13 cellular contexts compared by ENCODE assay signal in genomic region chr11:33721984-33722383, GRCh38. TPM values are rescaled to one million over a fixed set of nuclear protein-coding genes. Genes with fewer than 3 reads are reported as not detected.
DNase-seq lines count a peak whose midpoint lies in the region; ATAC-seq and TF ChIP-seq lines count a peak whose summit lies in the region.
"Had no signal": no experiment of that assay in that cellular context is flagged by ENCODE, and none has a peak within 500 bp of the region (broad histone marks: within the 10 kb centered on the region; RNA-seq: fewer than 3 reads in every experiment).

No MANE protein-coding gene starts in this region.

- H3K27ac Mint-ChIP-seq in progenitor cell of endocrine pancreas: peak overlapping the region; percentile 63
- H3K27ac Mint-ChIP-seq: WTC11 had no signal

- CTCF ChIA-PET in AG04450 (lab: Charles Lee): interaction anchor here (0.7 kb wide), 1 partner anchor 20 kb away, joined by 3 read pairs; no protein-coding TSS in a partner anchor

- ATAC-seq in esophagus mucosa (no peak), HG02938 (IDR thresholded peaks at IDR 0.05; ENCODE audit: unreplicated experiment) (no peak)
- ATAC-seq: WTC11 had no signal

- TF ChIP-seq EP300 in esophagus muscularis mucosa (IDR thresholded peaks at IDR 0.05): no peak

- H3K4me1 ChIP-seq in SJSA1 (replicated peaks): peaks cover 62% of the 10 kb centered on the region
- peaks cover 70 to 87% (median 80%) of the 10 kb centered on the region in 4 donors for H3K4me1 ChIP-seq in esophagus muscularis mucosa

- no peak for TF ChIP-seq POLR2A in esophagus muscularis mucosa (IDR thresholded peaks at IDR 0.05; ENCODE audit: low read depth)

- H3K9me3 ChIP-seq in AG04450 (ENCODE audit: control insufficient read depth, insufficient read depth, low read length) (no peaks in the 10 kb centered on the region), SJSA1 (replicated peaks) (no peaks in the 10 kb centered on the region), esophagus muscularis mucosa (no peaks in the 10 kb centered on the region)

- H3K36me3 Mint-ChIP-seq in progenitor cell of endocrine pancreas (ENCODE audit: insufficient read depth): peaks cover 26% of the 10 kb centered on the region

- H3K9me3 Mint-ChIP-seq in progenitor cell of endocrine pancreas (ENCODE audit: low read depth): peaks cover 6% of the 10 kb centered on the region
- H3K9me3 Mint-ChIP-seq: naive thymus-derived CD4-positive, alpha-beta T cell; WTC11 had no signal

- intact Hi-C loops in esophagus muscularis mucosa (cut with DNase I): no loop called here

- 78% methylated on average over 4 of the region's 5 CpGs for WGBS in esophagus muscularis mucosa

- no peaks in the 10 kb centered on the region for H3K27me3 Mint-ChIP-seq in progenitor cell of endocrine pancreas
- H3K27me3 Mint-ChIP-seq: naive thymus-derived CD4-positive, alpha-beta T cell had no signal

- H3K36me3 ChIP-seq in SJSA1 (peaks cover 65% of the 10 kb centered on the region), esophagus muscularis mucosa (peaks cover 12 to 53% (median 45%) of the 10 kb centered on the region in 4 donors)

- H3K27me3 ChIP-seq in AG04450 (ENCODE audit: control insufficient read depth, insufficient read depth, low read length) (no peaks in the 10 kb centered on the region), SJSA1 (replicated peaks) (no peaks in the 10 kb centered on the region), esophagus muscularis mucosa (no peaks in the 10 kb centered on the region)

- POLR2A ChIA-PET in AG04450 (lab: Yijun Ruan, JAX): no interaction called here

- peak overlapping the region; percentile 87 for H3K27ac ChIP-seq in AG04450 (ENCODE audit: low read depth, low read length)
- peak overlapping the region; percentile 99 for H3K27ac ChIP-seq in SJSA1
- peak overlapping the region; percentile 67 to 83 (median 79) for H3K27ac ChIP-seq in esophagus muscularis mucosa (replicated peaks in 1 of 4)

- H3K4me3 Mint-ChIP-seq in progenitor cell of endocrine pancreas (ENCODE audit: low read depth): no peak overlapping the region
- H3K4me3 Mint-ChIP-seq: WTC11 had no signal

- DNase-seq in AG04450 (ENCODE audit: low read depth, low spot score) (no peak), SJSA1 (ENCODE audit: low read depth in 1 of 2, low spot score in 2 of 2) (no peak), esophagus muscularis mucosa (ENCODE audit: extremely low spot score) (no peak), progenitor cell of endocrine pancreas (ENCODE audit: low spot score, unreplicated experiment) (no peak), nucleus accumbens (lab: John Stamatoyannopoulos, UW) (no peak)
- DNase-seq in activated effector memory CD4-positive, alpha-beta T cell treated with Interleukin-2 at 50 U/mL for 16 hours: no peak
- DNase-seq: effector CD8-positive, alpha-beta T cell; NCI-H2227 treated with DMSO at 0.1 percent for 48 hours had no signal

- no peak overlapping the region for H3K4me3 ChIP-seq in AG04450 (ENCODE audit: low read depth, low read length)
- no peak overlapping the region for H3K4me3 ChIP-seq in SJSA1
- no peak overlapping the region for H3K4me3 ChIP-seq in esophagus muscularis mucosa

- TF ChIP-seq CTCF in AG04450 (IDR thresholded peaks at IDR 0.05; ENCODE audit: low read depth, low read length): no peak
- TF ChIP-seq CTCF in esophagus muscularis mucosa (IDR thresholded peaks at IDR 0.05): no peak
- TF ChIP-seq CTCF in progenitor cell of endocrine pancreas (IDR thresholded peaks at IDR 0.05; ENCODE audit: unreplicated experiment): no peak

- peaks cover 23% of the 10 kb centered on the region for H3K4me1 Mint-ChIP-seq in progenitor cell of endocrine pancreas (ENCODE audit: low read depth)

RNA-seq across cellular contexts. Expression of gene CD59, which starts 14.2 kb away (rescaled TPM):
- 1,182 and 1,226 TPM in 2 replicates for polyA plus RNA-seq in AG04450 (2011; rRNA removed)
- 475 and 515 TPM in 2 replicates for polyA minus RNA-seq in AG04450 (2011; rRNA and poly(A)+ RNA removed)
- 445 and 468 TPM in 2 replicates for total RNA-seq in SJSA1 (2014; rRNA removed; shearing (Covaris generic))
- total RNA-seq in esophagus muscularis mucosa: 100 to 1,000 TPM; 135 to 528 (median 378) TPM
- total RNA-seq in progenitor cell of endocrine pancreas: 214 and 218 TPM in 2 replicates
- total RNA-seq in esophagus mucosa: 319 TPM

RNA-seq across cellular contexts. Expression of gene C11orf91, which starts 21.4 kb away (rescaled TPM):
- polyA plus RNA-seq in AG04450 (2011; rRNA removed): not detected in 2 replicates
- not detected in 2 replicates for polyA minus RNA-seq in AG04450 (2011; rRNA and poly(A)+ RNA removed)
- not detected in 2 replicates for total RNA-seq in SJSA1 (2014; rRNA removed; shearing (Covaris generic))
- not detected for total RNA-seq in esophagus muscularis mucosa
- 0.69 and 1.1 TPM in 2 replicates for total RNA-seq in progenitor cell of endocrine pancreas
- 1.1 TPM for total RNA-seq in esophagus mucosa
- total RNA-seq: naive thymus-derived CD4-positive, alpha-beta T cell; RPMI7951 had no signal
- polyA plus RNA-seq: naive thymus-derived CD4-positive, alpha-beta T cell had no signal

RNA-seq across cellular contexts. Expression of gene FBXO3, which starts 52.3 kb away (rescaled TPM):
- polyA plus RNA-seq in AG04450 (2011; rRNA removed): 33.3 and 43.4 TPM in 2 replicates
- polyA minus RNA-seq in AG04450 (2011; rRNA and poly(A)+ RNA removed): 19.1 and 38.4 TPM in 2 replicates
- total RNA-seq in SJSA1 (2014; rRNA removed; shearing (Covaris generic)): 31.9 and 46.2 TPM in 2 replicates
- total RNA-seq in esophagus muscularis mucosa: 10 to 100 TPM; 26.5 to 49.2 (median 43.8) TPM
- total RNA-seq in progenitor cell of endocrine pancreas: 31.9 and 37.2 TPM in 2 replicates
- 23.8 TPM for total RNA-seq in esophagus mucosa
